Comparison of ENCODE assay signal across 14 cellular contexts in the genomic region with DNA sequence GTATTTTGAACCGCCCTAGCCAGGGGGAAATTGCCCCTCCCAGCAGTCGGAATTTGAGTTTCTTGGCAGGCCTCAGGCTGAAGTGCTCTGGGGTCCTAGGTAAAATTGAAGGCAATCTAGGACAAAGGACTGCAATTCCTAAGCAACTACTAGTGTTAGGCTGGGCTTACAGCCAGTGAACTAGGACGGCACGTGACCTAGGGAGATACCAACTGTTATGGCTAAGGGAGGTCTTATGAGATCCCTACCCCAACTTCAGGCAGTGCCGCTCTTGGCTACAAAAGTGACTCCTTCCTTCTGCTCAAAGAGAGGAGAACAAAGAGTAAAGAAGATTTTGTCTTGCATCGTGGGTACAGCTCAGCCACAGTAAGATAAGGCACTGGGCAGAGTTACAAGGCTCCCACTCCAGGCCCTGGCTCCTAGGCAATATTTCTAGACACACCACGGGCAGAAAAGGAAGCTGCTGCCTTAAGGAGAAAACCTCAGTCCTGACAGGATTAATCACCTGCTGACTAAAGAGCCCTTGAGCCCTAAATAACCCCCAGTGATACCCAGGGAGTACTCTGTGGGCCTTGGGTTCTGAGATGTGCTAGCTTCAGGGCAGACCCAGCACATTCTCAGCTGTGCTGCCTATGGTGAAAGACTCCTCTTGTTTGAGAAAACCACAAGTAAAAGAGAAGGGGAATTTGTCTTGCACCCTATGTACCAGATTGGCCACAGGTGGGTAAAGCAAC.
"Had no signal": no experiment of that assay in that cellular context is flagged by ENCODE, and none has a peak within 500 bp of the region (broad histone marks: within the 10 kb centered on the region; RNA-seq: fewer than 3 reads in every experiment).

No MANE protein-coding gene starts in this region.

- ATAC-seq: activated CD8-positive, alpha-beta T cell treated with anti-CD3 and anti-CD28 coated beads for 36 hours; naive thymus-derived CD4-positive, alpha-beta T cell; stimulated activated naive CD8-positive, alpha-beta T cell treated with anti-CD3 and anti-CD28 coated beads, Interleukin-15, Interleukin-2, amounts not matched to agents 100 U/mL and 50 U/mL, for 24 hours; T-helper 17 cell had no signal

- H3K27ac Mint-ChIP-seq: activated CD8-positive, alpha-beta T cell treated with anti-CD3 and anti-CD28 coated beads for 36 hours; activated naive CD4-positive, alpha-beta T cell treated with anti-CD3 and anti-CD28 coated beads, Interleukin-2, amount 50 U/mL, for 24 hours; naive thymus-derived CD4-positive, alpha-beta T cell; T-helper 17 cell; type B pancreatic cell had no signal

- H3K4me3 Mint-ChIP-seq: activated CD8-positive, alpha-beta T cell treated with anti-CD3 and anti-CD28 coated beads for 36 hours; activated naive CD4-positive, alpha-beta T cell treated with anti-CD3 and anti-CD28 coated beads, Interleukin-2, amount 50 U/mL, for 24 hours; naive thymus-derived CD4-positive, alpha-beta T cell; T-helper 17 cell; type B pancreatic cell had no signal

- DNase-seq: activated CD4-positive, alpha-beta T cell treated with anti-CD3 and anti-CD28 coated beads for 4 hours; activated CD8-positive, alpha-beta T cell treated with anti-CD3 and anti-CD28 coated beads for 36 hours; activated effector memory CD4-positive, alpha-beta T cell treated with anti-CD3 and anti-CD28 coated beads, Interleukin-2, amount 50 U/mL, for 16 hours; activated T-cell treated with anti-CD3 and anti-CD28 coated beads, Interleukin-2, amount 50 U/mL, for 48 hours; amygdala; naive thymus-derived CD4-positive, alpha-beta T cell; posterior cingulate gyrus; retina; stimulated activated CD4-positive, alpha-beta T cell treated with anti-CD3 and anti-CD28 coated beads, Interleukin-15, amount 100 ng/mL, for 24 hours; stimulated activated CD4-positive, alpha-beta T cell treated with anti-CD3 and anti-CD28 coated beads, Interleukin-4, amount 100 ng/mL, for 24 hours; stimulated activated naive CD8-positive, alpha-beta T cell treated with anti-CD3 and anti-CD28 coated beads, Interleukin-15, Interleukin-2, amounts not matched to agents 100 U/mL and 50 U/mL, for 24 hours; T-helper 17 cell had no signal

- H3K9me3 Mint-ChIP-seq: activated CD8-positive, alpha-beta T cell treated with anti-CD3 and anti-CD28 coated beads for 36 hours had no signal

- H3K36me3 Mint-ChIP-seq: activated naive CD4-positive, alpha-beta T cell treated with anti-CD3 and anti-CD28 coated beads, Interleukin-2, amount 50 U/mL, for 24 hours; naive thymus-derived CD4-positive, alpha-beta T cell; type B pancreatic cell had no signal

- H3K27me3 Mint-ChIP-seq: activated CD8-positive, alpha-beta T cell treated with anti-CD3 and anti-CD28 coated beads for 36 hours; T-helper 17 cell; type B pancreatic cell had no signal

- H3K4me1 Mint-ChIP-seq: activated naive CD4-positive, alpha-beta T cell treated with anti-CD3 and anti-CD28 coated beads, Interleukin-2, amount 50 U/mL, for 24 hours; naive thymus-derived CD4-positive, alpha-beta T cell; T-helper 17 cell had no signal
